Comparison of ENCODE assay signal across 9 cellular contexts in genomic region chr17:76263896-76264295, GRCh38. TPM values are rescaled to one million over a fixed set of nuclear protein-coding genes. Genes with fewer than 3 reads are reported as not detected.
A peak's percentile ranks its signal among the peaks of the same experiment; 100 is the strongest.
DNase-seq lines count a peak whose midpoint lies in the region; ATAC-seq and TF ChIP-seq lines count a peak whose summit lies in the region.
"Had no signal": no experiment of that assay in that cellular context is flagged by ENCODE, and none has a peak within 500 bp of the region (broad histone marks: within the 10 kb centered on the region; RNA-seq: fewer than 3 reads in every experiment).

No MANE protein-coding gene starts in this region.

- no peak for DNase-seq in SK-N-MC (ENCODE audit: low read depth, low spot score)
- DNase-seq in fibroblast of lung (ENCODE audit: low read depth in 2 of 2), result no peak
- DNase-seq in smooth muscle cell (lab: John Stamatoyannopoulos, UW; ENCODE audit: unreplicated experiment), result no peak
- no peak for DNase-seq in iPS-NIHi11 (ENCODE audit: low spot score)
- DNase-seq in hepatic stellate cell (ENCODE audit: low spot score), result no peak
- DNase-seq: adrenal gland, MV-4-11 had no signal

- H3K27ac ChIP-seq in SK-N-MC, result peak overlapping the region; percentile 79
- peak overlapping the region; percentile 75 for H3K27ac ChIP-seq in fibroblast of lung (ENCODE audit: insufficient read depth, low read length)
- peak overlapping the region; percentile 91 for H3K27ac ChIP-seq in smooth muscle cell (ENCODE audit: low read depth)

- no peak for TF ChIP-seq CTCF in fibroblast of lung (conservative IDR thresholded peaks at IDR 0.05 in 1 of 2, IDR thresholded peaks at IDR 0.05 in 1 of 2; ENCODE audit: low read depth in 1 of 2, low read length in 2 of 2)
- TF ChIP-seq CTCF in smooth muscle cell (IDR thresholded peaks at IDR 0.05; ENCODE audit: borderline replicate concordance, insufficient read depth, poor library complexity, severe bottlenecking), result no peak

- no peak overlapping the region for H2AFZ ChIP-seq in fibroblast of lung (ENCODE audit: low read length)
- H2AFZ ChIP-seq in smooth muscle cell (ENCODE audit: low read depth), result peak overlapping the region; percentile 25

- 92% methylated on average over 5 of the region's 5 CpGs for WGBS in smooth muscle cell (ENCODE audit: low lambda C conversion rate)

- no peak overlapping the region for H3K4me2 ChIP-seq in fibroblast of lung (ENCODE audit: extremely low read depth, insufficient read depth, low read length)
- H3K4me2 ChIP-seq in smooth muscle cell, result peak overlapping the region; percentile 75

- H3K9me3 ChIP-seq in SK-N-MC (ENCODE audit: low read depth, low read length) (no peaks in the 10 kb centered on the region), fibroblast of lung (ENCODE audit: control insufficient read depth, insufficient read depth, low read depth, low read length) (no peaks in the 10 kb centered on the region), smooth muscle cell (replicated peaks; ENCODE audit: low read depth) (no peaks in the 10 kb centered on the region)
- H3K9me3 ChIP-seq: adrenal gland had no signal

- TF ChIP-seq POLR2A in GM19193 (IDR thresholded peaks at IDR 0.05; ENCODE audit: extremely low read depth, insufficient read depth, insufficient read length), result peak; percentile 23

- H4K20me1 ChIP-seq in fibroblast of lung (ENCODE audit: control insufficient read depth, extremely low read depth, insufficient read depth, low read length), result no peaks in the 10 kb centered on the region
- H4K20me1 ChIP-seq in smooth muscle cell (ENCODE audit: low read depth), result peaks cover 2% of the 10 kb centered on the region

- peaks cover 11% of the 10 kb centered on the region for H3F3A ChIP-seq in smooth muscle cell (ENCODE audit: low read depth)

- no peak for ATAC-seq in GM18498 (IDR thresholded peaks at IDR 0.05; ENCODE audit: unreplicated experiment)

- no peak overlapping the region for H3K9ac ChIP-seq in SK-N-MC (ENCODE audit: insufficient read length)
- H3K9ac ChIP-seq in fibroblast of lung (ENCODE audit: insufficient read depth, low read length), result no peak overlapping the region
- H3K9ac ChIP-seq in smooth muscle cell (ENCODE audit: low read depth), result peak overlapping the region; percentile 0

- no peaks in the 10 kb centered on the region for H3K27me3 ChIP-seq in fibroblast of lung (ENCODE audit: control insufficient read depth, insufficient read depth, low read length)
- H3K27me3 ChIP-seq in smooth muscle cell (ENCODE audit: low read depth), result no peaks in the 10 kb centered on the region
- H3K27me3 ChIP-seq: adrenal gland had no signal

- H3K36me3 ChIP-seq in SK-N-MC (ENCODE audit: insufficient read depth, low read length) (no peaks in the 10 kb centered on the region), fibroblast of lung (ENCODE audit: control insufficient read depth, insufficient read depth, low read length) (no peaks in the 10 kb centered on the region), smooth muscle cell (ENCODE audit: low read depth) (no peaks in the 10 kb centered on the region)
- H3K36me3 ChIP-seq: adrenal gland had no signal

- peaks cover 26% of the 10 kb centered on the region for H3K79me2 ChIP-seq in fibroblast of lung (ENCODE audit: control insufficient read depth, insufficient read depth, low read length)
- peaks cover 21% of the 10 kb centered on the region for H3K79me2 ChIP-seq in smooth muscle cell (ENCODE audit: low read depth)

- H3K4me1 ChIP-seq in fibroblast of lung (ENCODE audit: control insufficient read depth, extremely low read depth, insufficient read depth, low read length), result peaks cover 14% of the 10 kb centered on the region
- H3K4me1 ChIP-seq in smooth muscle cell (ENCODE audit: low read depth), result peaks cover 13% of the 10 kb centered on the region

- no peak overlapping the region for H3K4me3 ChIP-seq in SK-N-MC
- no peak overlapping the region for H3K4me3 ChIP-seq in fibroblast of lung (replicated peaks in 1 of 4; ENCODE audit: control extremely low read depth in 1 of 4, insufficient read depth in 1 of 4, low read depth in 3 of 4, low read length in 4 of 4)
- no peak overlapping the region for H3K4me3 ChIP-seq in smooth muscle cell

RNA-seq across cellular contexts. Expression of gene UBALD2, which starts 1.3 kb away (rescaled TPM):
- total RNA-seq in fibroblast of lung (2.6 and 7.3 TPM in 2 replicates), smooth muscle cell (2.6 and 5.9 TPM in 2 replicates)
- polyA plus RNA-seq in fibroblast of lung (4.1 and 9.4 TPM in 2 replicates), smooth muscle cell (7.0 and 11.0 TPM in 2 replicates)
- polyA plus RNA-seq in fibroblast of lung (2012), result 15.3 and 26.4 TPM in 2 replicates
- polyA minus RNA-seq in fibroblast of lung (ENCODE audit: low replicate concordance), result 14.1 and 21.4 TPM in 2 replicates

RNA-seq across cellular contexts. Expression of gene RNF157, which starts 23.6 kb away (rescaled TPM):
- total RNA-seq in fibroblast of lung (0.51 and 3.1 TPM in 2 replicates), smooth muscle cell (0.09 and 1.2 TPM in 2 replicates)
- polyA plus RNA-seq in fibroblast of lung (2.0 and 7.7 TPM in 2 replicates), smooth muscle cell (0.63 and 1.6 TPM in 2 replicates)
- 1.5 and 5.7 TPM in 2 replicates for polyA plus RNA-seq in fibroblast of lung (2012)
- polyA minus RNA-seq in fibroblast of lung (ENCODE audit: low replicate concordance), result 1.5 and 5.5 TPM in 2 replicates

RNA-seq across cellular contexts. Expression of gene QRICH2, which starts 44.2 kb away (rescaled TPM):
- total RNA-seq in fibroblast of lung (4.3 and 4.6 TPM in 2 replicates), smooth muscle cell (1.2 TPM in 2 replicates)
- polyA plus RNA-seq in fibroblast of lung (0.26 and 0.42 TPM in 2 replicates), smooth muscle cell (1.1 and 1.5 TPM in 2 replicates)
- polyA plus RNA-seq in fibroblast of lung (2012), result 0.20 and 0.54 TPM in 2 replicates
- 4.0 and 4.2 TPM in 2 replicates for polyA minus RNA-seq in fibroblast of lung (ENCODE audit: low replicate concordance)
